Comparison of ENCODE assay signal across 10 cellular contexts in genomic region chr14:101878222-101879211, GRCh38.
DNase-seq lines count a peak whose midpoint lies in the region; ATAC-seq and TF ChIP-seq lines count a peak whose summit lies in the region.
"Had no signal": no experiment of that assay in that cellular context is flagged by ENCODE, and none has a peak within 500 bp of the region (broad histone marks: within the 10 kb centered on the region; RNA-seq: fewer than 3 reads in every experiment).

No MANE protein-coding gene starts in this region.

- H3K27me3 Mint-ChIP-seq in activated T-cell treated with anti-CD3 and anti-CD28 coated beads, Interleukin-2, amount 50 U/mL, for 24 hours = no peaks in the 10 kb centered on the region
- no peaks in the 10 kb centered on the region for H3K27me3 Mint-ChIP-seq in dendritic cell treated with granulocyte-macrophage colony-stimulating factor and Interleukin-4, amounts not matched to agents 40 ng/mL and 50 ng/mL, for 4 days

- ATAC-seq in stimulated activated effector memory CD8-positive, alpha-beta T cell treated with anti-CD3 and anti-CD28 coated beads, Interleukin-12 subunit alpha, Interleukin-12 subunit beta, amount 100 ng/mL, for 72 hours = peak; percentile 85
- ATAC-seq in omental fat pad (ENCODE audit: low FRiP score) = no peak

- intact Hi-C loops in dendritic cell treated with granulocyte-macrophage colony-stimulating factor and Interleukin-4, amounts not matched to agents 40 ng/mL and 50 ng/mL, for 4 days (cut with micrococcal nuclease) = loop anchor here (5.0 kb wide), 1 partner anchor 36 kb away; no protein-coding TSS in a partner anchor

- no peaks in the 10 kb centered on the region for H3K9me3 Mint-ChIP-seq in activated T-cell treated with anti-CD3 and anti-CD28 coated beads, Interleukin-2, amount 50 U/mL, for 24 hours
- no peaks in the 10 kb centered on the region for H3K9me3 Mint-ChIP-seq in dendritic cell treated with granulocyte-macrophage colony-stimulating factor and Interleukin-4, amounts not matched to agents 40 ng/mL and 50 ng/mL, for 4 days
- H3K9me3 Mint-ChIP-seq in stimulated activated effector memory CD8-positive, alpha-beta T cell treated with anti-CD3 and anti-CD28 coated beads, Interleukin-12 subunit alpha, Interleukin-12 subunit beta, amount 100 ng/mL, for 72 hours = no peaks in the 10 kb centered on the region

- no peak for TF ChIP-seq CTCF in omental fat pad (IDR thresholded peaks at IDR 0.05)

- H3K27ac Mint-ChIP-seq in activated T-cell treated with anti-CD3 and anti-CD28 coated beads, Interleukin-2, amount 50 U/mL, for 24 hours = peak overlapping the region; percentile 96
- H3K27ac Mint-ChIP-seq in dendritic cell treated with granulocyte-macrophage colony-stimulating factor and Interleukin-4, amounts not matched to agents 40 ng/mL and 50 ng/mL, for 4 days = peak overlapping the region; percentile 56
- H3K27ac Mint-ChIP-seq in stimulated activated effector memory CD8-positive, alpha-beta T cell treated with anti-CD3 and anti-CD28 coated beads, Interleukin-12 subunit alpha, Interleukin-12 subunit beta, amount 100 ng/mL, for 72 hours = peak overlapping the region; percentile 84

- H3K4me3 Mint-ChIP-seq in activated T-cell treated with anti-CD3 and anti-CD28 coated beads, Interleukin-2, amount 50 U/mL, for 24 hours = peak overlapping the region; percentile 57
- H3K4me3 Mint-ChIP-seq in dendritic cell treated with granulocyte-macrophage colony-stimulating factor and Interleukin-4, amounts not matched to agents 40 ng/mL and 50 ng/mL, for 4 days = no peak overlapping the region
- peak overlapping the region; percentile 29 for H3K4me3 Mint-ChIP-seq in stimulated activated effector memory CD8-positive, alpha-beta T cell treated with anti-CD3 and anti-CD28 coated beads, Interleukin-12 subunit alpha, Interleukin-12 subunit beta, amount 100 ng/mL, for 72 hours

- H3K36me3 Mint-ChIP-seq in activated T-cell treated with anti-CD3 and anti-CD28 coated beads, Interleukin-2, amount 50 U/mL, for 24 hours (ENCODE audit: low read depth) = peaks cover 65% of the 10 kb centered on the region
- H3K36me3 Mint-ChIP-seq in dendritic cell treated with granulocyte-macrophage colony-stimulating factor and Interleukin-4, amounts not matched to agents 40 ng/mL and 50 ng/mL, for 4 days (ENCODE audit: low read depth) = peaks cover 51% of the 10 kb centered on the region
- H3K36me3 Mint-ChIP-seq in stimulated activated effector memory CD8-positive, alpha-beta T cell treated with anti-CD3 and anti-CD28 coated beads, Interleukin-12 subunit alpha, Interleukin-12 subunit beta, amount 100 ng/mL, for 72 hours = peaks cover 79% of the 10 kb centered on the region

- peak; percentile 48 for DNase-seq in activated T-cell treated with anti-CD3 and anti-CD28 coated beads, Interleukin-2, amount 50 U/mL, for 24 hours
- DNase-seq in activated T-cell treated with anti-CD3 and anti-CD28 coated beads, Interleukin-2, amount 50 U/mL, for 1 hour = no peak
- DNase-seq in RPMI8226 = peak; percentile 4
- peak in 1 of 2 donors; percentile 68 for DNase-seq in stimulated activated effector memory CD8-positive, alpha-beta T cell treated with anti-CD3 and anti-CD28 coated beads, Interleukin-12 subunit alpha, Interleukin-12 subunit beta, amount 100 ng/mL, for 72 hours (ENCODE audit: low spot score in 2 of 2)
- no peak for DNase-seq in inferior parietal cortex (ENCODE audit: extremely low spot score)
- no peak for DNase-seq in omental fat pad (ENCODE audit: low spot score)
- DNase-seq in UCSD-AML1 (lab: John Stamatoyannopoulos, UW; ENCODE audit: unreplicated experiment) = no peak
- DNase-seq: NCI-H2171 treated with DMSO at 0.1 percent for 48 hours, occipital lobe had no signal

- H3K4me1 Mint-ChIP-seq in activated T-cell treated with anti-CD3 and anti-CD28 coated beads, Interleukin-2, amount 50 U/mL, for 24 hours (ENCODE audit: low read depth) = peaks cover 78% of the 10 kb centered on the region
- H3K4me1 Mint-ChIP-seq in dendritic cell treated with granulocyte-macrophage colony-stimulating factor and Interleukin-4, amounts not matched to agents 40 ng/mL and 50 ng/mL, for 4 days (ENCODE audit: low read depth) = peaks cover 48% of the 10 kb centered on the region
- H3K4me1 Mint-ChIP-seq in stimulated activated effector memory CD8-positive, alpha-beta T cell treated with anti-CD3 and anti-CD28 coated beads, Interleukin-12 subunit alpha, Interleukin-12 subunit beta, amount 100 ng/mL, for 72 hours = peaks cover 80% of the 10 kb centered on the region

Comparison
In these comparisons a context has a peak if more than half of its experiments do, and no peak if none do; other contexts are left out.
1. DNase-seq: peak in activated T-cell treated with anti-CD3 and anti-CD28 coated beads, Interleukin-2, amount 50 U/mL, for 24 hours (single experiment) and RPMI8226 (single experiment); none in activated T-cell treated with anti-CD3 and anti-CD28 coated beads, Interleukin-2, amount 50 U/mL, for 1 hour (single experiment), inferior parietal cortex (single experiment), omental fat pad (single experiment) and UCSD-AML1 (single experiment).
2. Peak in every context shown above with its lines, with median percentiles within 50 percentile points of each other: H3K27ac Mint-ChIP-seq.